14 cellular contexts compared by ENCODE assay signal in genomic region chr13:99465454-99465853, GRCh38. TPM values are rescaled to one million over a fixed set of nuclear protein-coding genes. Genes with fewer than 3 reads are reported as not detected.
A peak's percentile ranks its signal among the peaks of the same experiment; 100 is the strongest.
DNase-seq lines count a peak whose midpoint lies in the region; ATAC-seq and TF ChIP-seq lines count a peak whose summit lies in the region.
"Had no signal": no experiment of that assay in that cellular context is flagged by ENCODE, and none has a peak within 500 bp of the region (broad histone marks: within the 10 kb centered on the region; RNA-seq: fewer than 3 reads in every experiment).

No MANE protein-coding gene starts in this region.

- POLR2A ChIA-PET in activated CD8-positive, alpha-beta T cell treated with anti-CD3 and anti-CD28 coated beads for 36 hours (lab: Charles Lee) = no interaction called here

- no peak overlapping the region for H3K27ac ChIP-seq in coronary artery
- H3K27ac ChIP-seq: gastrocnemius medialis, tibial nerve had no signal

- H3K27me3 Mint-ChIP-seq in activated T-cell treated with anti-CD3 and anti-CD28 coated beads, Interleukin-2, amount 50 U/mL, for 72 hours (ENCODE audit: low read depth) = peaks cover 10% of the 10 kb centered on the region
- no peaks in the 10 kb centered on the region for H3K27me3 Mint-ChIP-seq in activated CD8-positive, alpha-beta T cell treated with anti-CD3 and anti-CD28 coated beads for 36 hours
- H3K27me3 Mint-ChIP-seq in endothelial cell (ENCODE audit: unreplicated experiment) = peaks cover 6% of the 10 kb centered on the region

- H3K4me3 ChIP-seq in coronary artery (no peak overlapping the region), HAP-1 (no peak overlapping the region)
- H3K4me3 ChIP-seq: gastrocnemius medialis, prostate gland, tibial nerve had no signal

- H3K9me3 Mint-ChIP-seq in activated T-cell treated with anti-CD3 and anti-CD28 coated beads, Interleukin-2, amount 50 U/mL, for 72 hours = peaks cover 0 to 4% of the 10 kb centered on the region in 2 donors
- H3K9me3 Mint-ChIP-seq in activated CD8-positive, alpha-beta T cell treated with anti-CD3 and anti-CD28 coated beads for 36 hours = no peaks in the 10 kb centered on the region
- peaks cover 2% of the 10 kb centered on the region for H3K9me3 Mint-ChIP-seq in stimulated activated effector memory CD8-positive, alpha-beta T cell treated with anti-CD3 and anti-CD28 coated beads, Interleukin-12 subunit alpha, Interleukin-12 subunit beta, amount 100 ng/mL, for 72 hours
- H3K9me3 Mint-ChIP-seq in endothelial cell (ENCODE audit: unreplicated experiment) = no peaks in the 10 kb centered on the region

- CTCF ChIA-PET in activated CD8-positive, alpha-beta T cell treated with anti-CD3 and anti-CD28 coated beads for 36 hours (lab: Charles Lee) = interaction anchor here (0.7 to 2.6 kb wide), 10 partner anchors 10 to 78 kb away, joined by 3 to 6 read pairs (median 3); no protein-coding TSS in a partner anchor

- DNase-seq in activated T-cell treated with anti-CD3 and anti-CD28 coated beads, Interleukin-2, amount 50 U/mL, for 72 hours = no peak
- no peak for DNase-seq in activated T-cell treated with anti-CD3 and anti-CD28 coated beads, Interleukin-2, amount 50 U/mL, for 48 hours
- DNase-seq in NCI-H2171 (lab: John Stamatoyannopoulos, UW) = peak; percentile 93
- no peak for DNase-seq in activated CD8-positive, alpha-beta T cell treated with anti-CD3 and anti-CD28 coated beads for 36 hours
- DNase-seq in stimulated activated effector memory CD8-positive, alpha-beta T cell treated with anti-CD3 and anti-CD28 coated beads, Interleukin-12 subunit alpha, Interleukin-12 subunit beta, amount 100 ng/mL, for 72 hours (ENCODE audit: low spot score in 2 of 2) = no peak
- no peak for DNase-seq in coronary artery (ENCODE audit: low spot score)
- no peak for DNase-seq in endothelial cell (ENCODE audit: low spot score)
- DNase-seq in HAP-1 (ENCODE audit: low spot score in 2 of 2) = no peak
- DNase-seq: activated effector memory CD4-positive, alpha-beta T cell treated with anti-CD3 and anti-CD28 coated beads, Interleukin-2, amount 50 U/mL, for 16 hours; gastrocnemius medialis; MV-4-11 had no signal

- peaks cover 40% of the 10 kb centered on the region for H3K4me1 Mint-ChIP-seq in activated T-cell treated with anti-CD3 and anti-CD28 coated beads, Interleukin-2, amount 50 U/mL, for 72 hours (ENCODE audit: low read depth)
- peaks cover 24% of the 10 kb centered on the region for H3K4me1 Mint-ChIP-seq in activated CD8-positive, alpha-beta T cell treated with anti-CD3 and anti-CD28 coated beads for 36 hours (ENCODE audit: low read depth)
- H3K4me1 Mint-ChIP-seq in stimulated activated effector memory CD8-positive, alpha-beta T cell treated with anti-CD3 and anti-CD28 coated beads, Interleukin-12 subunit alpha, Interleukin-12 subunit beta, amount 100 ng/mL, for 72 hours = peaks cover 29% of the 10 kb centered on the region
- H3K4me1 Mint-ChIP-seq in endothelial cell (ENCODE audit: unreplicated experiment) = peaks cover 9% of the 10 kb centered on the region

- peak overlapping the region; percentile 71 to 82 for H3K4me3 Mint-ChIP-seq in activated T-cell treated with anti-CD3 and anti-CD28 coated beads, Interleukin-2, amount 50 U/mL, for 72 hours
- no peak overlapping the region for H3K4me3 Mint-ChIP-seq in activated CD8-positive, alpha-beta T cell treated with anti-CD3 and anti-CD28 coated beads for 36 hours
- H3K4me3 Mint-ChIP-seq in stimulated activated effector memory CD8-positive, alpha-beta T cell treated with anti-CD3 and anti-CD28 coated beads, Interleukin-12 subunit alpha, Interleukin-12 subunit beta, amount 100 ng/mL, for 72 hours = peak overlapping the region; percentile 43
- no peak overlapping the region for H3K4me3 Mint-ChIP-seq in endothelial cell (ENCODE audit: unreplicated experiment)

- intact Hi-C loops in activated CD8-positive, alpha-beta T cell treated with anti-CD3 and anti-CD28 coated beads for 36 hours (cut with micrococcal nuclease) = no loop called here

- no peaks in the 10 kb centered on the region for H3K4me1 ChIP-seq in HAP-1
- H3K4me1 ChIP-seq: gastrocnemius medialis, prostate gland, tibial nerve had no signal

- H3K36me3 ChIP-seq in HAP-1 (replicated peaks) = no peaks in the 10 kb centered on the region
- H3K36me3 ChIP-seq: gastrocnemius medialis, prostate gland had no signal

- H3K27ac Mint-ChIP-seq in activated T-cell treated with anti-CD3 and anti-CD28 coated beads, Interleukin-2, amount 50 U/mL, for 72 hours = peak overlapping the region; percentile 96
- H3K27ac Mint-ChIP-seq in activated CD8-positive, alpha-beta T cell treated with anti-CD3 and anti-CD28 coated beads for 36 hours = peak overlapping the region; percentile 92
- H3K27ac Mint-ChIP-seq in stimulated activated effector memory CD8-positive, alpha-beta T cell treated with anti-CD3 and anti-CD28 coated beads, Interleukin-12 subunit alpha, Interleukin-12 subunit beta, amount 100 ng/mL, for 72 hours = peak overlapping the region; percentile 85
- no peak overlapping the region for H3K27ac Mint-ChIP-seq in endothelial cell (ENCODE audit: unreplicated experiment)

- peak; percentile 36 to 39 for ATAC-seq in activated T-cell treated with anti-CD3 and anti-CD28 coated beads, Interleukin-2, amount 50 U/mL, for 72 hours (replicated peaks in 1 of 2)
- peak; percentile 26 for ATAC-seq in activated CD8-positive, alpha-beta T cell treated with anti-CD3 and anti-CD28 coated beads for 36 hours
- peak; percentile 28 for ATAC-seq in stimulated activated effector memory CD8-positive, alpha-beta T cell treated with anti-CD3 and anti-CD28 coated beads, Interleukin-12 subunit alpha, Interleukin-12 subunit beta, amount 100 ng/mL, for 72 hours
- ATAC-seq: gastrocnemius medialis, HepG2 had no signal

- TF ChIP-seq CTCF in activated CD8-positive, alpha-beta T cell treated with anti-CD3 and anti-CD28 coated beads for 36 hours (IDR thresholded peaks at IDR 0.05) = no peak
- TF ChIP-seq CTCF in coronary artery (IDR thresholded peaks at IDR 0.05) = no peak
- no peak for TF ChIP-seq CTCF in endothelial cell (IDR thresholded peaks at IDR 0.05; ENCODE audit: unreplicated experiment)

- H3K36me3 Mint-ChIP-seq in activated T-cell treated with anti-CD3 and anti-CD28 coated beads, Interleukin-2, amount 50 U/mL, for 72 hours (ENCODE audit: insufficient read depth in 2 of 2) = peaks cover 2 to 5% of the 10 kb centered on the region in 2 donors
- H3K36me3 Mint-ChIP-seq in activated CD8-positive, alpha-beta T cell treated with anti-CD3 and anti-CD28 coated beads for 36 hours (ENCODE audit: low read depth) = no peaks in the 10 kb centered on the region
- H3K36me3 Mint-ChIP-seq in stimulated activated effector memory CD8-positive, alpha-beta T cell treated with anti-CD3 and anti-CD28 coated beads, Interleukin-12 subunit alpha, Interleukin-12 subunit beta, amount 100 ng/mL, for 72 hours = no peaks in the 10 kb centered on the region
- peaks cover 5% of the 10 kb centered on the region for H3K36me3 Mint-ChIP-seq in endothelial cell (ENCODE audit: low read depth, unreplicated experiment)

- H3K9me3 ChIP-seq in HAP-1 = no peaks in the 10 kb centered on the region
- H3K9me3 ChIP-seq: gastrocnemius medialis, prostate gland, tibial nerve had no signal

- H3K27me3 ChIP-seq in HAP-1 (ENCODE audit: low read depth) = peaks cover 12% of the 10 kb centered on the region; the same call in 1 of the 2 replicates
- H3K27me3 ChIP-seq: tibial nerve had no signal

- in situ Hi-C loops in HAP-1 (cut with MboI; ENCODE audit: low sequenced_read_pairs) = no loop called here

RNA-seq across cellular contexts. Expression of gene TM9SF2, which starts 35.8 kb away (rescaled TPM):
- total RNA-seq in activated T-cell treated with anti-CD3 and anti-CD28 coated beads, Interleukin-2, amount 50 U/mL, for 72 hours = 10 to 100 TPM; 56.8 to 77.2 TPM
- 10 to 100 TPM; 48.0 to 48.1 TPM for total RNA-seq in activated CD8-positive, alpha-beta T cell treated with anti-CD3 and anti-CD28 coated beads for 36 hours
- 128 TPM for total RNA-seq in endothelial cell (ENCODE audit: unreplicated experiment)

Comparison
In these comparisons a context has a peak if more than half of its experiments do, and no peak if none do; other contexts are left out.
1. H3K4me3 Mint-ChIP-seq: peak in activated T-cell treated with anti-CD3 and anti-CD28 coated beads, Interleukin-2, amount 50 U/mL, for 72 hours (2 of 2) and stimulated activated effector memory CD8-positive, alpha-beta T cell treated with anti-CD3 and anti-CD28 coated beads, Interleukin-12 subunit alpha, Interleukin-12 subunit beta, amount 100 ng/mL, for 72 hours (single experiment); none in activated CD8-positive, alpha-beta T cell treated with anti-CD3 and anti-CD28 coated beads for 36 hours (single experiment) and endothelial cell (single experiment).
2. Peak in every context shown above with its lines, with median percentiles within 50 percentile points of each other: ATAC-seq.